17 cellular contexts compared by ENCODE assay signal in genomic region chr18:35322486-35323258, GRCh38.
"Had no signal": no experiment of that assay in that cellular context is flagged by ENCODE, and none has a peak within 500 bp of the region (broad histone marks: within the 10 kb centered on the region; RNA-seq: fewer than 3 reads in every experiment).

No MANE protein-coding gene starts in this region.

- H3K9me3 ChIP-seq: colonic mucosa, sigmoid colon, suprapubic skin, upper lobe of right lung had no signal

- FAIRE-seq: astrocyte had no signal

- H3K4me1 ChIP-seq: colonic mucosa, sigmoid colon, suprapubic skin, upper lobe of right lung had no signal

- H3K36me3 ChIP-seq: colonic mucosa, sigmoid colon, suprapubic skin, upper lobe of right lung had no signal

- DNase-seq: activated B cell treated with CpG ODN at 0.5 μM for 24 hours; activated CD4-positive, alpha-beta T cell treated with anti-CD3 and anti-CD28 coated beads, Interleukin-2, amount 10 ng/mL, durations not matched to agents 7 days and 5 days; activated naive CD4-positive, alpha-beta T cell treated with anti-CD3 and anti-CD28 coated beads for 36 hours; activated T-cell treated with anti-CD3 and anti-CD28 coated beads for 4 hours; colonic mucosa; effector CD4-positive, alpha-beta T cell; left colon; nucleus accumbens; sigmoid colon; stimulated activated CD4-positive, alpha-beta T cell treated with anti-CD3 and anti-CD28 coated beads, Interleukin-2, amount 100 ng/mL, for 48 hours; stimulated activated naive CD4-positive, alpha-beta T cell treated with Interleukin-2 at 50 U/mL for 16 hours; T-helper 1 cell; upper lobe of right lung had no signal

- ATAC-seq: activated T-helper 17 cell treated with anti-CD3 and anti-CD28 coated beads, Interleukin-2, amount 50 U/mL, for 72 hours; left colon; natural killer cell treated with Interleukin-12 subunit alpha and Interleukin-12 subunit beta and Interleukin-15 and Interleukin-18, amount 100 ng/mL, for 72 hours; upper lobe of right lung had no signal

- H3K27me3 ChIP-seq: colonic mucosa, sigmoid colon, suprapubic skin, upper lobe of right lung had no signal

- H3K4me3 ChIP-seq: colonic mucosa, sigmoid colon, suprapubic skin, upper lobe of right lung had no signal

- H3K27ac ChIP-seq: colonic mucosa, sigmoid colon, suprapubic skin, upper lobe of right lung had no signal
